Comparison of ENCODE assay signal across 8 cellular contexts in genomic region chr6:4134841-4135664, GRCh38. TPM values are rescaled to one million over a fixed set of nuclear protein-coding genes. Genes with fewer than 3 reads are reported as not detected.
DNase-seq lines count a peak whose midpoint lies in the region; ATAC-seq and TF ChIP-seq lines count a peak whose summit lies in the region.

Gene ECI2, minus strand, starts transcription at chr6:4135575. Its CDS starts 15 bp downstream, at chr6:4135560.

- H3K4me1 ChIP-seq in duodenal mucosa (ENCODE audit: control insufficient read depth in 1 of 2, insufficient read depth in 2 of 2, low read length in 2 of 2): peaks cover 17 to 23% of the 10 kb centered on the region in 2 donors
- H3K4me1 ChIP-seq in right lobe of liver: peaks cover 0 to 49% (median 15%) of the 10 kb centered on the region in 4 donors

- ATAC-seq in HG02852 (IDR thresholded peaks at IDR 0.05; ENCODE audit: unreplicated experiment) (peak; percentile 46), right lobe of liver (peak; percentile 45 to 63 (median 51))
- peak; percentile 50 to 57 for ATAC-seq in activated CD4-positive, CD25-positive, alpha-beta regulatory T cell treated with anti-CD3 and anti-CD28 coated beads, Interleukin-2, amount 50 U/mL, for 24 hours

- DNase-seq in NCI-H2196 (lab: John Stamatoyannopoulos, UW; ENCODE audit: unreplicated experiment) (peak; percentile 56), NCI-H2196 treated with DMSO at 0.1 percent for 48 hours (lab: John Stamatoyannopoulos, UW; ENCODE audit: unreplicated experiment) (no peak), NCI-H1930 (lab: John Stamatoyannopoulos, UW) (peak; percentile 69 to 73), right lobe of liver (peak in 2 of 3 donors; percentile 76 to 83)
- DNase-seq in stimulated activated CD4-positive, alpha-beta T cell treated with anti-CD3 and anti-CD28 coated beads, Interleukin-4, amount 100 ng/mL, for 48 hours (ENCODE audit: low read depth in 2 of 2): peak; percentile 40 to 45

- H3K27me3 ChIP-seq in duodenal mucosa (ENCODE audit: control insufficient read depth in 1 of 2, insufficient read depth in 2 of 2, low read length in 2 of 2) (no peaks in the 10 kb centered on the region), right lobe of liver (no peaks in the 10 kb centered on the region)

- H3K36me3 ChIP-seq in duodenal mucosa (ENCODE audit: control insufficient read depth in 1 of 2, insufficient read depth in 2 of 2, low read length in 2 of 2) (peaks cover 12 to 15% of the 10 kb centered on the region in 2 donors), right lobe of liver (peaks cover under 1 to 5% (median 3%) of the 10 kb centered on the region in 4 donors)

- peak within 1 kb of the TSS; percentile 85 to 90 for H3K4me3 ChIP-seq in duodenal mucosa (ENCODE audit: low read depth in 1 of 2, low read length in 2 of 2)
- peak within 1 kb of the TSS; percentile 73 to 80 (median 76) for H3K4me3 ChIP-seq in right lobe of liver

- intact Hi-C loops in right lobe of liver (cut with DNase I): no loop called here

- TF ChIP-seq POLR2A in right lobe of liver (IDR thresholded peaks at IDR 0.05): peak; percentile 82

- no peaks in the 10 kb centered on the region for H3K9me3 ChIP-seq in duodenal mucosa (ENCODE audit: control insufficient read depth in 1 of 2, low read length in 2 of 2)
- H3K9me3 ChIP-seq in right lobe of liver: no peaks in the 10 kb centered on the region

- peak within 1 kb of the TSS; percentile 89 for H3K27ac ChIP-seq in duodenal mucosa (ENCODE audit: low read depth, low read length)
- peak within 1 kb of the TSS; percentile 84 to 94 (median 84) for H3K27ac ChIP-seq in right lobe of liver

- TF ChIP-seq CTCF in right lobe of liver (IDR thresholded peaks at IDR 0.05): no peak

- peak within 1 kb of the TSS; percentile 63 to 92 for H3K9ac ChIP-seq in duodenal mucosa (ENCODE audit: low read depth in 1 of 2, low read length in 2 of 2)

- under 1% methylated on average over 29 of the region's 66 CpGs for WGBS in right lobe of liver (ENCODE audit: insufficient coverage, low coverage, low lambda C conversion rate, missing lambda C conversion rate)

RNA-seq across cellular contexts. Expression of gene ECI2, which starts in this region (rescaled TPM):
- total RNA-seq in right lobe of liver: 100 to 1,000 TPM in 4 of 6 experiments, 10 to 100 TPM in 2; 76.4 to 140 (median 111) TPM
